In genomic region chr6:44077201-44077946, GRCh38 we compare ENCODE assay signal across 27 cellular contexts. TPM values are rescaled to one million over a fixed set of nuclear protein-coding genes. Genes with fewer than 3 reads are reported as not detected.
DNase-seq lines count a peak whose midpoint lies in the region; ATAC-seq, FAIRE-seq and TF ChIP-seq lines count a peak whose summit lies in the region.
"Had no signal": no experiment of that assay in that cellular context is flagged by ENCODE, and none has a peak within 500 bp of the region (broad histone marks: within the 10 kb centered on the region; RNA-seq: fewer than 3 reads in every experiment).

No MANE protein-coding gene starts in this region.

- H4K20me1 ChIP-seq in BLaER1 = no peaks in the 10 kb centered on the region

- H3K36me3 ChIP-seq in BLaER1 = no peaks in the 10 kb centered on the region
- no peaks in the 10 kb centered on the region for H3K36me3 ChIP-seq in spleen
- H3K36me3 ChIP-seq: heart left ventricle, prostate gland had no signal

- TF ChIP-seq CTCF in nephron (IDR thresholded peaks at IDR 0.05; ENCODE audit: unreplicated experiment in 3 of 3) = no peak
- TF ChIP-seq CTCF in spleen (IDR thresholded peaks at IDR 0.05 in 8 of 11, conservative IDR thresholded peaks at IDR 0.05 in 3 of 11) = no peak
- TF ChIP-seq CTCF in HFFc6 (IDR thresholded peaks at IDR 0.05) = no peak

- intact Hi-C loops in spleen (cut with DNase I; ENCODE audit: low total_unique reads) = loop anchor here (5.0 kb wide), 3 partner anchors 355 to 470 kb away; no protein-coding TSS in a partner anchor

- peaks cover 7% of the 10 kb centered on the region for H3K27me3 Mint-ChIP-seq in activated T-helper 17 cell treated with anti-CD3 and anti-CD28 coated beads, Interleukin-2, amount 50 U/mL, for 72 hours
- H3K27me3 Mint-ChIP-seq in nephron (ENCODE audit: low read depth) (no peaks in the 10 kb centered on the region), HFFc6 (ENCODE audit: insufficient read depth) (no peaks in the 10 kb centered on the region; the same call in 1 of the 2 replicates)

- H3K4me2 ChIP-seq in BLaER1 = peak overlapping the region; percentile 93

- H3K9me3 Mint-ChIP-seq in activated T-helper 17 cell treated with anti-CD3 and anti-CD28 coated beads, Interleukin-2, amount 50 U/mL, for 72 hours = no peaks in the 10 kb centered on the region
- H3K9me3 Mint-ChIP-seq in nephron = no peaks in the 10 kb centered on the region
- H3K9me3 Mint-ChIP-seq in HFFc6 = no peaks in the 10 kb centered on the region
- H3K9me3 Mint-ChIP-seq: activated naive CD4-positive, alpha-beta T cell treated with anti-CD3 and anti-CD28 coated beads, Interleukin-2, amount 10 ng/mL, durations not matched to agents 7 days and 5 days; activated T-cell treated with anti-CD3 and anti-CD28 coated beads, Interleukin-2, amount 50 U/mL, for 72 hours; CD4-positive, alpha-beta T cell; central memory CD8-positive, alpha-beta T cell; neural crest cell; T-cell had no signal

- peaks cover 23% of the 10 kb centered on the region for H3K36me3 Mint-ChIP-seq in activated T-helper 17 cell treated with anti-CD3 and anti-CD28 coated beads, Interleukin-2, amount 50 U/mL, for 72 hours (ENCODE audit: low read depth)
- H3K36me3 Mint-ChIP-seq in nephron (ENCODE audit: low read depth) (no peaks in the 10 kb centered on the region), HFFc6 (ENCODE audit: low read depth) (no peaks in the 10 kb centered on the region)
- H3K36me3 Mint-ChIP-seq: activated naive CD4-positive, alpha-beta T cell treated with anti-CD3 and anti-CD28 coated beads, Interleukin-2, amount 10 ng/mL, durations not matched to agents 7 days and 5 days; T-cell had no signal

- no peaks in the 10 kb centered on the region for H3K9me3 ChIP-seq in BLaER1
- no peaks in the 10 kb centered on the region for H3K9me3 ChIP-seq in spleen
- H3K9me3 ChIP-seq: heart left ventricle, MG63, prostate gland had no signal

- ATAC-seq in activated T-helper 17 cell treated with anti-CD3 and anti-CD28 coated beads, Interleukin-2, amount 50 U/mL, for 72 hours (replicated peaks) = no peak
- ATAC-seq: activated T-cell treated with anti-CD3 and anti-CD28 coated beads, Interleukin-2, amount 50 U/mL, for 72 hours; heart left ventricle; T-cell had no signal

- H3K4me3 ChIP-seq in BLaER1 (peak overlapping the region; percentile 22; the same call in 1 of the 2 replicates), spleen (no peak overlapping the region)
- H3K4me3 ChIP-seq: MG63 had no signal

- H3K27ac Mint-ChIP-seq in activated T-helper 17 cell treated with anti-CD3 and anti-CD28 coated beads, Interleukin-2, amount 50 U/mL, for 72 hours = peak overlapping the region; percentile 66
- H3K27ac Mint-ChIP-seq in nephron (peak overlapping the region in 2 of 3 experiments; percentile 26 to 41), HFFc6 (no peak overlapping the region)
- H3K27ac Mint-ChIP-seq: activated naive CD4-positive, alpha-beta T cell treated with anti-CD3 and anti-CD28 coated beads, Interleukin-2, amount 10 ng/mL, durations not matched to agents 7 days and 5 days; activated T-cell treated with anti-CD3 and anti-CD28 coated beads, Interleukin-2, amount 50 U/mL, for 72 hours; CD4-positive, alpha-beta T cell; T-cell had no signal

- peaks cover 95% of the 10 kb centered on the region for H3K4me1 ChIP-seq in BLaER1
- peaks cover 13 to 47% (median 31%) of the 10 kb centered on the region in 6 donors for H3K4me1 ChIP-seq in spleen

- TF ChIP-seq POLR2A in GM12891 (IDR thresholded peaks at IDR 0.05; ENCODE audit: low read depth, low read length) (no peak), spleen (IDR thresholded peaks at IDR 0.05) (no peak)

- peak overlapping the region; percentile 94 for H3K4me3 Mint-ChIP-seq in activated T-helper 17 cell treated with anti-CD3 and anti-CD28 coated beads, Interleukin-2, amount 50 U/mL, for 72 hours
- H3K4me3 Mint-ChIP-seq in nephron = peak overlapping the region in 1 of 3 experiments; percentile 52
- no peak overlapping the region for H3K4me3 Mint-ChIP-seq in HFFc6
- H3K4me3 Mint-ChIP-seq: activated naive CD4-positive, alpha-beta T cell treated with anti-CD3 and anti-CD28 coated beads, Interleukin-2, amount 10 ng/mL, durations not matched to agents 7 days and 5 days; activated T-cell treated with anti-CD3 and anti-CD28 coated beads, Interleukin-2, amount 50 U/mL, for 72 hours; CD4-positive, alpha-beta T cell; central memory CD8-positive, alpha-beta T cell; neural crest cell; T-cell had no signal

- H3K27me3 ChIP-seq in BLaER1 (no peaks in the 10 kb centered on the region), spleen (replicated peaks in 1 of 7) (peaks cover 0 to 70% (median 21%) of the 10 kb centered on the region in 7 donors)
- H3K27me3 ChIP-seq: dorsolateral prefrontal cortex, MG63 had no signal

- no peak for DNase-seq in GM12891 (ENCODE audit: insufficient read length, low spot score)
- no peak for DNase-seq in NCI-H526 (lab: John Stamatoyannopoulos, UW)
- no peak for DNase-seq in spleen
- DNase-seq in caudate nucleus (lab: John Stamatoyannopoulos, UW) = no peak
- no peak for DNase-seq in HFFc6
- DNase-seq: activated naive CD4-positive, alpha-beta T cell treated with anti-CD3 and anti-CD28 coated beads, Interleukin-2, amount 10 ng/mL, durations not matched to agents 7 days and 5 days; activated T-cell treated with anti-CD3 and anti-CD28 coated beads, Interleukin-2, amount 50 U/mL, for 72 hours; amygdala; CD4-positive, alpha-beta T cell; GF-D8; MG63; NCI-H1436; OCI-M1; SHP77 treated with DMSO at 0.1 percent for 48 hours; stimulated activated CD4-positive, alpha-beta T cell treated with anti-CD3 and anti-CD28 coated beads, Interleukin-2, amount 100 ng/mL, for 24 hours; stimulated activated naive CD4-positive, alpha-beta T cell; T-cell had no signal

- H3K9ac ChIP-seq in BLaER1 = peak overlapping the region; percentile 50; the same call in 1 of the 2 replicates

- no peak for FAIRE-seq in GM12891 (lab: Jason Lieb, UNC)

- H3K4me1 Mint-ChIP-seq in activated T-helper 17 cell treated with anti-CD3 and anti-CD28 coated beads, Interleukin-2, amount 50 U/mL, for 72 hours = peaks cover 7% of the 10 kb centered on the region
- H3K4me1 Mint-ChIP-seq in nephron (peaks cover 33% of the 10 kb centered on the region), HFFc6 (ENCODE audit: low read depth) (peaks cover 24% of the 10 kb centered on the region)

- H3K27ac ChIP-seq in BLaER1 = peak overlapping the region; percentile 41; the same call in 1 of the 2 replicates
- H3K27ac ChIP-seq in spleen = no peak overlapping the region
- no peak overlapping the region for H3K27ac ChIP-seq in caudate nucleus (ENCODE audit: low read depth, low read length)
- H3K27ac ChIP-seq: GM23248, HL-60, prostate gland had no signal

- WGBS in spleen, 5 donors = 86 to 91% (median 90%) methylated on average over 7 to 8 of the region's 8 CpGs

TF ChIP-seq in GM12891, 5 proteins besides CTCF, POLR2A, EP300 and RAD21:
- TF ChIP-seq SPI1 (IDR thresholded peaks at IDR 0.05; ENCODE audit: low read depth, low read length) (peak; percentile 37; the same call in 1 of the 2 replicates), POLR2AphosphoS5 (IDR thresholded peaks at IDR 0.05; ENCODE audit: low read depth, low read length) (no peak)

RNA-seq across cellular contexts. Expression of gene MRPL14, which starts 49.9 kb away (rescaled TPM):
- polyA plus RNA-seq in GM12891 (2012; ENCODE audit: low read depth, missing spikeins) = 82.0 TPM
- 10 to 100 TPM; 29.3 to 54.0 TPM for total RNA-seq in activated T-helper 17 cell treated with anti-CD3 and anti-CD28 coated beads, Interleukin-2, amount 50 U/mL, for 72 hours
- 10 to 100 TPM; 20.2 to 31.7 (median 23.8) TPM for total RNA-seq in spleen
- 10 to 100 TPM; 34.8 to 55.3 (median 41.4) TPM for polyA plus RNA-seq in spleen
- total RNA-seq in HFFc6 (2021; fragmentation: NEBNext Ultra II Directional; extraction: Animal tissue kit (Norgen Biotek cat#: 25700)) = 10 to 100 TPM; 50.9 to 64.2 (median 56.0) TPM

RNA-seq across cellular contexts. Expression of gene TMEM63B, which starts 50.0 kb away (rescaled TPM):
- polyA plus RNA-seq in GM12891 (2012; ENCODE audit: low read depth, missing spikeins) = 7.0 TPM
- total RNA-seq in activated T-helper 17 cell treated with anti-CD3 and anti-CD28 coated beads, Interleukin-2, amount 50 U/mL, for 72 hours = 10 to 100 TPM; 12.1 to 21.4 TPM
- 10 to 100 TPM; 12.3 to 24.8 (median 19.4) TPM for total RNA-seq in spleen
- polyA plus RNA-seq in spleen = 1 to 10 TPM; 2.8 to 8.5 (median 3.5) TPM
- total RNA-seq in HFFc6 (2021; fragmentation: NEBNext Ultra II Directional; extraction: Animal tissue kit (Norgen Biotek cat#: 25700)) = 10 to 100 TPM; 38.3 to 55.1 (median 44.7) TPM
